ENCODE assay signal across 23 cellular contexts in genomic region chr3:177262396-177262795, GRCh38.
DNase-seq lines count a peak whose midpoint lies in the region; ATAC-seq and TF ChIP-seq lines count a peak whose summit lies in the region.
"Had no signal": no experiment of that assay in that cellular context is flagged by ENCODE, and none has a peak within 500 bp of the region (broad histone marks: within the 10 kb centered on the region; RNA-seq: fewer than 3 reads in every experiment).

No MANE protein-coding gene starts in this region.

- H3K27me3 ChIP-seq in mesenchymal stem cell (ENCODE audit: control insufficient read depth in 1 of 2, insufficient read depth in 1 of 2, low read length in 2 of 2) (no peaks in the 10 kb centered on the region), heart left ventricle (no peaks in the 10 kb centered on the region), prostate gland (replicated peaks; ENCODE audit: insufficient read depth) (no peaks in the 10 kb centered on the region)
- H3K27me3 ChIP-seq: breast epithelium, SJCRH30, upper lobe of right lung had no signal

- H3K27ac ChIP-seq in mesenchymal stem cell (ENCODE audit: low read length, poor library complexity, severe bottlenecking): peak overlapping the region; percentile 52
- H3K27ac ChIP-seq in heart left ventricle: no peak overlapping the region
- H3K27ac ChIP-seq in prostate gland: no peak overlapping the region
- H3K27ac ChIP-seq: breast epithelium, SJCRH30, upper lobe of right lung, VCaP had no signal

- intact Hi-C loops in dendritic cell treated with granulocyte-macrophage colony-stimulating factor and Interleukin-4, amounts not matched to agents 40 ng/mL and 50 ng/mL, for 4 days (cut with micrococcal nuclease): loop anchor here (5.0 kb wide), 1 partner anchor 95 kb away; no protein-coding TSS in a partner anchor
- intact Hi-C loops in heart left ventricle (cut with DNase I): no loop called here
- intact Hi-C loops in prostate gland (cut with DNase I): no loop called here

- H3K18ac ChIP-seq in mesenchymal stem cell (ENCODE audit: low read depth in 1 of 2, low read length in 2 of 2): no peak overlapping the region

- no peaks in the 10 kb centered on the region for H3K36me3 Mint-ChIP-seq in dendritic cell treated with granulocyte-macrophage colony-stimulating factor and Interleukin-4, amounts not matched to agents 40 ng/mL and 50 ng/mL, for 4 days (ENCODE audit: low read depth)
- H3K36me3 Mint-ChIP-seq: activated naive CD4-positive, alpha-beta T cell treated with anti-CD3 and anti-CD28 coated beads, Interleukin-2, amount 50 U/mL, for 24 hours; CD4-positive, alpha-beta memory T cell had no signal

- no peak overlapping the region for H2BK120ac ChIP-seq in mesenchymal stem cell (ENCODE audit: low read depth, low read length)

- H3K4me1 Mint-ChIP-seq in dendritic cell treated with granulocyte-macrophage colony-stimulating factor and Interleukin-4, amounts not matched to agents 40 ng/mL and 50 ng/mL, for 4 days (ENCODE audit: low read depth): peaks cover 26% of the 10 kb centered on the region
- H3K4me1 Mint-ChIP-seq: activated naive CD4-positive, alpha-beta T cell treated with anti-CD3 and anti-CD28 coated beads, Interleukin-2, amount 50 U/mL, for 24 hours had no signal

- H3K27me3 Mint-ChIP-seq in dendritic cell treated with granulocyte-macrophage colony-stimulating factor and Interleukin-4, amounts not matched to agents 40 ng/mL and 50 ng/mL, for 4 days: no peaks in the 10 kb centered on the region
- H3K27me3 Mint-ChIP-seq: activated naive CD4-positive, alpha-beta T cell treated with anti-CD3 and anti-CD28 coated beads, Interleukin-2, amount 50 U/mL, for 24 hours; CD4-positive, alpha-beta memory T cell; T-helper 17 cell had no signal

- H3K23ac ChIP-seq in mesenchymal stem cell (ENCODE audit: low read length in 2 of 2): no peak overlapping the region

- peak overlapping the region; percentile 30 for H3K4me3 Mint-ChIP-seq in dendritic cell treated with granulocyte-macrophage colony-stimulating factor and Interleukin-4, amounts not matched to agents 40 ng/mL and 50 ng/mL, for 4 days
- H3K4me3 Mint-ChIP-seq: activated naive CD4-positive, alpha-beta T cell treated with anti-CD3 and anti-CD28 coated beads, Interleukin-2, amount 50 U/mL, for 24 hours; activated T-cell treated with anti-CD3 and anti-CD28 coated beads, Interleukin-2, amount 50 U/mL, for 4 hours; CD4-positive, alpha-beta memory T cell; T-helper 17 cell had no signal

- WGBS in mesenchymal stem cell: 67% methylated on average over 4 of the region's 5 CpGs
- 87 to 96% (median 96%) methylated on average over 5 of the region's 5 CpGs for WGBS in heart left ventricle, 4 donors
- WGBS in prostate gland: 89% methylated on average over 5 of the region's 5 CpGs

- no peak overlapping the region for H3K14ac ChIP-seq in mesenchymal stem cell (ENCODE audit: low read length in 2 of 2)

- H3K4me3 ChIP-seq in AG10803 (ENCODE audit: low read length) (no peak overlapping the region), mesenchymal stem cell (ENCODE audit: insufficient read depth in 1 of 2, low read depth in 1 of 2, low read length in 2 of 2) (no peak overlapping the region), heart left ventricle (no peak overlapping the region), prostate gland (no peak overlapping the region)
- H3K4me3 ChIP-seq: breast epithelium, SJCRH30, upper lobe of right lung had no signal

- H3K9me3 Mint-ChIP-seq in dendritic cell treated with granulocyte-macrophage colony-stimulating factor and Interleukin-4, amounts not matched to agents 40 ng/mL and 50 ng/mL, for 4 days: no peaks in the 10 kb centered on the region
- H3K9me3 Mint-ChIP-seq: activated naive CD4-positive, alpha-beta T cell treated with anti-CD3 and anti-CD28 coated beads, Interleukin-2, amount 50 U/mL, for 24 hours; activated T-cell treated with anti-CD3 and anti-CD28 coated beads, Interleukin-2, amount 50 U/mL, for 4 hours had no signal

- H3K4ac ChIP-seq in mesenchymal stem cell (ENCODE audit: low read depth in 1 of 2, low read length in 2 of 2): no peak overlapping the region

- no peak overlapping the region for H2BK5ac ChIP-seq in mesenchymal stem cell (ENCODE audit: low read depth, low read length, poor library complexity, severe bottlenecking)

- no peak overlapping the region for H4K8ac ChIP-seq in mesenchymal stem cell (ENCODE audit: low read length)

- no peak overlapping the region for H4K91ac ChIP-seq in mesenchymal stem cell (ENCODE audit: low read length)

- no peak overlapping the region for H2BK12ac ChIP-seq in mesenchymal stem cell (ENCODE audit: low read length in 2 of 2)

- TF ChIP-seq CTCF in AG10803 (conservative IDR thresholded peaks at IDR 0.05; ENCODE audit: low read length) (no peak), heart left ventricle (IDR thresholded peaks at IDR 0.05) (no peak), prostate gland (IDR thresholded peaks at IDR 0.05) (no peak)

- no peak overlapping the region for H2AFZ ChIP-seq in mesenchymal stem cell (ENCODE audit: low read depth, low read length)

- H3K79me1 ChIP-seq in mesenchymal stem cell (replicated peaks; ENCODE audit: low read length, poor library complexity, severe bottlenecking): no peaks in the 10 kb centered on the region

- no peak overlapping the region for H2AK5ac ChIP-seq in mesenchymal stem cell (ENCODE audit: low read length, severe bottlenecking)

- no peak overlapping the region for H3K9ac ChIP-seq in mesenchymal stem cell (ENCODE audit: low read length)

- H3K36me3 ChIP-seq in mesenchymal stem cell (ENCODE audit: control insufficient read depth in 1 of 2, insufficient read depth in 2 of 2, low read depth in 1 of 2, low read length in 2 of 2) (no peaks in the 10 kb centered on the region), heart left ventricle (no peaks in the 10 kb centered on the region), prostate gland (no peaks in the 10 kb centered on the region)
- H3K36me3 ChIP-seq: breast epithelium, SJCRH30, upper lobe of right lung had no signal

- no peaks in the 10 kb centered on the region for H3K9me3 ChIP-seq in mesenchymal stem cell (ENCODE audit: control insufficient read depth, low read length)
- no peaks in the 10 kb centered on the region for H3K9me3 ChIP-seq in heart left ventricle
- no peaks in the 10 kb centered on the region for H3K9me3 ChIP-seq in prostate gland
- H3K9me3 ChIP-seq: breast epithelium, SJCRH30, upper lobe of right lung had no signal

- no peak overlapping the region for H2BK15ac ChIP-seq in mesenchymal stem cell (ENCODE audit: low read depth, poor library complexity, severe bottlenecking)

- ATAC-seq in HG03469 (IDR thresholded peaks at IDR 0.05; ENCODE audit: unreplicated experiment): no peak
- no peak for ATAC-seq in heart left ventricle
- ATAC-seq in HG02938 (IDR thresholded peaks at IDR 0.05; ENCODE audit: unreplicated experiment): no peak
- ATAC-seq: activated T-cell treated with anti-CD3 and anti-CD28 coated beads, Interleukin-2, amount 50 U/mL, for 4 hours; right cardiac atrium; T-helper 17 cell; upper lobe of right lung had no signal

- TF ChIP-seq POLR2A in heart left ventricle (IDR thresholded peaks at IDR 0.05) (no peak), prostate gland (IDR thresholded peaks at IDR 0.05) (no peak)

- H3K4me2 ChIP-seq in mesenchymal stem cell (ENCODE audit: low read length, poor library complexity, severe bottlenecking): no peak overlapping the region

- DNase-seq in AG10803 (ENCODE audit: low read depth) (peak; percentile 32), HS-5 (ENCODE audit: low read depth) (peak; percentile 4), mesenchymal stem cell (peak; percentile 18), heart left ventricle (no peak), prostate gland (ENCODE audit: low spot score) (no peak)
- DNase-seq: activated CD4-positive, alpha-beta T cell treated with anti-CD3 and anti-CD28 coated beads, Interleukin-2, amount 50 U/mL, for 48 hours; activated T-cell treated with anti-CD3 and anti-CD28 coated beads, Interleukin-2, amount 50 U/mL, for 4 hours; CD4-positive, alpha-beta memory T cell; DMS79; KBM-7; NCI-H2029 treated with DMSO at 0.1 percent for 48 hours; NCI-H510A treated with DMSO at 0.1 percent for 48 hours; right cardiac atrium; SJCRH30; stimulated activated naive CD4-positive, alpha-beta T cell treated with Interleukin-2 at 50 U/mL for 16 hours; T-helper 17 cell; upper lobe of right lung had no signal

- H3K4me1 ChIP-seq in mesenchymal stem cell (ENCODE audit: control insufficient read depth, insufficient read depth, low read depth, low read length) (peaks cover 9% of the 10 kb centered on the region), heart left ventricle (peaks cover 0 to 17% (median 0%) of the 10 kb centered on the region in 12 donors), prostate gland (replicated peaks) (no peaks in the 10 kb centered on the region)
- H3K4me1 ChIP-seq: breast epithelium, upper lobe of right lung had no signal

- peak overlapping the region; percentile 78 for H3K27ac Mint-ChIP-seq in dendritic cell treated with granulocyte-macrophage colony-stimulating factor and Interleukin-4, amounts not matched to agents 40 ng/mL and 50 ng/mL, for 4 days
- H3K27ac Mint-ChIP-seq: activated naive CD4-positive, alpha-beta T cell treated with anti-CD3 and anti-CD28 coated beads, Interleukin-2, amount 50 U/mL, for 24 hours; CD4-positive, alpha-beta memory T cell; T-helper 17 cell had no signal

Comparison
In these comparisons a context has a peak if more than half of its experiments do, and no peak if none do; other contexts are left out.
1. DNase-seq: peak in AG10803 (single experiment), HS-5 (single experiment) and mesenchymal stem cell (single experiment); none in heart left ventricle (0 of 5) and prostate gland (single experiment).